2 cellular contexts compared by ENCODE assay signal in the genomic region with DNA sequence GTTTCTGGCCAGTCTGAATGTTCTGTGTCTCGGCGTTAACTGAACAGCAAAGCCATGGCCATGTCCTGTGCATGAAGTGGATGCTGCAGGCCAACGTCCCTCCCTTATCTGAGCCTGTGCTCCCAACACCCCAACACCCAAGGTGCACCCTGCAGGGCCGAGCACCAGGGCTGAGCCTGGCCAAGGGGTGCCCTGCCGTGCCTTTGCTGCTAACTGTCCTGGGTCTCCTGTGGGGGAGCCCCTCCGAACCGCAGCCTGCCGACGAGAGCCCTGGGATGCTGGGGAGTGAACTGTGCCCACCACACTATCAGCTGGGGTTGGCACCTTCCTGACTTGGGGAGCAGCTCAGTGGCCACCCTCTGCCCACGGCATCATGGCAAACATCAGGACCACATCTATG.
TF ChIP-seq lines count a peak whose summit lies in the region.

No MANE protein-coding gene starts in this region.

TF ChIP-seq in HCT116, 20 proteins besides CTCF, POLR2A, EP300 and RAD21:
- TF ChIP-seq ZBTB33 (IDR thresholded peaks at IDR 0.05; ENCODE audit: extremely low read depth, insufficient replicate concordance, low read length) (no peak), EZH2 (IDR thresholded peaks at IDR 0.05) (no peak), SRF (IDR thresholded peaks at IDR 0.05; ENCODE audit: low read depth) (no peak), ZFX (IDR thresholded peaks at IDR 0.05) (no peak), FOSL1 (IDR thresholded peaks at IDR 0.05; ENCODE audit: low read depth) (no peak), JUND (IDR thresholded peaks at IDR 0.05) (no peak), ATF3 (IDR thresholded peaks at IDR 0.05) (no peak), TCF7L2 (IDR thresholded peaks at IDR 0.05; ENCODE audit: borderline replicate concordance, extremely low read depth, insufficient read depth, insufficient read length) (no peak)
- TF ChIP-seq, protein P1, sequence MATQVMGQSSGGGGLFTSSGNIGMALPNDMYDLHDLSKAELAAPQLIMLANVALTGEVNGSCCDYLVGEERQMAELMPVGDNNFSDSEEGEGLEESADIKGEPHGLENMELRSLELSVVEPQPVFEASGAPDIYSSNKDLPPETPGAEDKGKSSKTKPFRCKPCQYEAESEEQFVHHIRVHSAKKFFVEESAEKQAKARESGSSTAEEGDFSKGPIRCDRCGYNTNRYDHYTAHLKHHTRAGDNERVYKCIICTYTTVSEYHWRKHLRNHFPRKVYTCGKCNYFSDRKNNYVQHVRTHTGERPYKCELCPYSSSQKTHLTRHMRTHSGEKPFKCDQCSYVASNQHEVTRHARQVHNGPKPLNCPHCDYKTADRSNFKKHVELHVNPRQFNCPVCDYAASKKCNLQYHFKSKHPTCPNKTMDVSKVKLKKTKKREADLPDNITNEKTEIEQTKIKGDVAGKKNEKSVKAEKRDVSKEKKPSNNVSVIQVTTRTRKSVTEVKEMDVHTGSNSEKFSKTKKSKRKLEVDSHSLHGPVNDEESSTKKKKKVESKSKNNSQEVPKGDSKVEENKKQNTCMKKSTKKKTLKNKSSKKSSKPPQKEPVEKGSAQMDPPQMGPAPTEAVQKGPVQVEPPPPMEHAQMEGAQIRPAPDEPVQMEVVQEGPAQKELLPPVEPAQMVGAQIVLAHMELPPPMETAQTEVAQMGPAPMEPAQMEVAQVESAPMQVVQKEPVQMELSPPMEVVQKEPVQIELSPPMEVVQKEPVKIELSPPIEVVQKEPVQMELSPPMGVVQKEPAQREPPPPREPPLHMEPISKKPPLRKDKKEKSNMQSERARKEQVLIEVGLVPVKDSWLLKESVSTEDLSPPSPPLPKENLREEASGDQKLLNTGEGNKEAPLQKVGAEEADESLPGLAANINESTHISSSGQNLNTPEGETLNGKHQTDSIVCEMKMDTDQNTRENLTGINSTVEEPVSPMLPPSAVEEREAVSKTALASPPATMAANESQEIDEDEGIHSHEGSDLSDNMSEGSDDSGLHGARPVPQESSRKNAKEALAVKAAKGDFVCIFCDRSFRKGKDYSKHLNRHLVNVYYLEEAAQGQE (IDR thresholded peaks at IDR 0.05; ENCODE audit: low read depth), result no peak

TF ChIP-seq in K562, 482 proteins besides CTCF, POLR2A, EP300 and RAD21:
- no peak for TF ChIP-seq JUND (IDR thresholded peaks at IDR 0.05; ENCODE audit: borderline replicate concordance, low read depth, low read length)
- TF ChIP-seq JUND (tag; IDR thresholded peaks at IDR 0.05; ENCODE audit: borderline replicate concordance, low read depth, low read length), result no peak
- no peak for TF ChIP-seq TRIM28 (IDR thresholded peaks at IDR 0.05)
- TF ChIP-seq POLR2G (IDR thresholded peaks at IDR 0.05; ENCODE audit: low read depth, low read length), result peak; percentile 48; the same call in 1 of the 2 replicates
